ENCODE assay signal across 10 cellular contexts in genomic region chr2:27307545-27308358, GRCh38. TPM values are rescaled to one million over a fixed set of nuclear protein-coding genes. Genes with fewer than 3 reads are reported as not detected.
DNase-seq lines count a peak whose midpoint lies in the region; ATAC-seq and TF ChIP-seq lines count a peak whose summit lies in the region.
"Had no signal": no experiment of that assay in that cellular context is flagged by ENCODE, and none has a peak within 500 bp of the region (broad histone marks: within the 10 kb centered on the region; RNA-seq: fewer than 3 reads in every experiment).

No MANE protein-coding gene starts in this region.

- H3K4me1 ChIP-seq in GM23338 (ENCODE audit: insufficient read depth) (peaks cover 9% of the 10 kb centered on the region), lower lobe of right lung (peaks cover 19% of the 10 kb centered on the region)

- DNase-seq in GM23338 (ENCODE audit: low spot score) = peak; percentile 56
- DNase-seq in lower lobe of right lung = no peak
- DNase-seq: KBM-7; NCI-H345; stimulated activated naive CD4-positive, alpha-beta T cell treated with Interleukin-2 at 50 U/mL for 16 hours had no signal

- H3K27me3 ChIP-seq in GM23338 (ENCODE audit: insufficient read depth) = peaks cover 57% of the 10 kb centered on the region
- peaks cover 42% of the 10 kb centered on the region for H3K27me3 ChIP-seq in lower lobe of right lung (ENCODE audit: low read depth)

- H3K27ac ChIP-seq in GM23338 (ENCODE audit: low read depth) (no peak overlapping the region), lower lobe of right lung (no peak overlapping the region)
- H3K27ac ChIP-seq: body of pancreas had no signal

- H3K27ac Mint-ChIP-seq in GM23338 = no peak overlapping the region
- H3K27ac Mint-ChIP-seq in brain = no peak overlapping the region

- H3K36me3 Mint-ChIP-seq in GM23338 (ENCODE audit: low read depth) (peaks cover 5% of the 10 kb centered on the region; the same call in 1 of the 3 replicates), brain (peaks cover 41% of the 10 kb centered on the region)

- H3K4me3 Mint-ChIP-seq in GM23338 = peak overlapping the region; percentile 60
- H3K4me3 Mint-ChIP-seq in brain = peak overlapping the region in 3 of 5 experiments; percentile 0 to 57 (median 24)

- H3K4me2 ChIP-seq in GM23338 = peak overlapping the region; percentile 84

- H3K9me3 ChIP-seq in lower lobe of right lung = no peaks in the 10 kb centered on the region
- H3K9me3 ChIP-seq: body of pancreas had no signal

- H3K27me3 Mint-ChIP-seq in GM23338 (ENCODE audit: insufficient read depth, low read depth, poor library complexity) = peaks cover 54% of the 10 kb centered on the region
- H3K27me3 Mint-ChIP-seq in brain = peaks cover 62% of the 10 kb centered on the region

- peak overlapping the region; percentile 94; the same call in 1 of the 2 replicates for H2AFZ ChIP-seq in GM23338

- no peaks in the 10 kb centered on the region for H3K79me2 ChIP-seq in GM23338 (replicated peaks; ENCODE audit: insufficient read depth)

- ATAC-seq in GM23338 (peak; percentile 51), lower lobe of right lung (peak; percentile 4 to 5), HG02610 (IDR thresholded peaks at IDR 0.05; ENCODE audit: unreplicated experiment) (no peak), HG03159 (IDR thresholded peaks at IDR 0.05; ENCODE audit: unreplicated experiment) (no peak), GM21423 (IDR thresholded peaks at IDR 0.05; ENCODE audit: unreplicated experiment) (no peak)

- H3K9me3 Mint-ChIP-seq in GM23338 (no peaks in the 10 kb centered on the region), brain (peaks cover 0 to 6% (median 0%) of the 10 kb centered on the region in 5 experiments)

- H4K20me1 ChIP-seq in GM23338 (replicated peaks; ENCODE audit: insufficient read depth) = peaks cover 4% of the 10 kb centered on the region; the same call in 1 of the 2 replicates

- intact Hi-C loops in lower lobe of right lung (cut with DNase I) = no loop called here

- TF ChIP-seq CTCF in GM23338 (conservative IDR thresholded peaks at IDR 0.05; ENCODE audit: low read depth in 2 of 2) = no peak
- TF ChIP-seq CTCF in brain (conservative IDR thresholded peaks at IDR 0.05) = no peak
- no peak for TF ChIP-seq CTCF in lower lobe of right lung (IDR thresholded peaks at IDR 0.05)

- H3K36me3 ChIP-seq in GM23338 (ENCODE audit: insufficient read depth) (no peaks in the 10 kb centered on the region), lower lobe of right lung (peaks cover 23% of the 10 kb centered on the region)

- H3K4me3 ChIP-seq in GM23338 = peak overlapping the region; percentile 55
- no peak overlapping the region for H3K4me3 ChIP-seq in lower lobe of right lung
- H3K4me3 ChIP-seq: body of pancreas had no signal

- H3F3A ChIP-seq in GM23338 (replicated peaks; ENCODE audit: low read depth) = peaks cover 8% of the 10 kb centered on the region; the same call in 1 of the 2 replicates

- no peaks in the 10 kb centered on the region for H3K9me2 ChIP-seq in GM23338 (ENCODE audit: insufficient read depth)

- H3K4me1 Mint-ChIP-seq in GM23338 (peaks cover 5% of the 10 kb centered on the region), brain (peaks cover 5% of the 10 kb centered on the region)

TF ChIP-seq in GM23338, 12 proteins besides CTCF, POLR2A, EP300 and RAD21:
- TF ChIP-seq EZH2 (IDR thresholded peaks at IDR 0.05; ENCODE audit: low read depth, unreplicated experiment) = peak; percentile 47
- TF ChIP-seq, protein P1, sequence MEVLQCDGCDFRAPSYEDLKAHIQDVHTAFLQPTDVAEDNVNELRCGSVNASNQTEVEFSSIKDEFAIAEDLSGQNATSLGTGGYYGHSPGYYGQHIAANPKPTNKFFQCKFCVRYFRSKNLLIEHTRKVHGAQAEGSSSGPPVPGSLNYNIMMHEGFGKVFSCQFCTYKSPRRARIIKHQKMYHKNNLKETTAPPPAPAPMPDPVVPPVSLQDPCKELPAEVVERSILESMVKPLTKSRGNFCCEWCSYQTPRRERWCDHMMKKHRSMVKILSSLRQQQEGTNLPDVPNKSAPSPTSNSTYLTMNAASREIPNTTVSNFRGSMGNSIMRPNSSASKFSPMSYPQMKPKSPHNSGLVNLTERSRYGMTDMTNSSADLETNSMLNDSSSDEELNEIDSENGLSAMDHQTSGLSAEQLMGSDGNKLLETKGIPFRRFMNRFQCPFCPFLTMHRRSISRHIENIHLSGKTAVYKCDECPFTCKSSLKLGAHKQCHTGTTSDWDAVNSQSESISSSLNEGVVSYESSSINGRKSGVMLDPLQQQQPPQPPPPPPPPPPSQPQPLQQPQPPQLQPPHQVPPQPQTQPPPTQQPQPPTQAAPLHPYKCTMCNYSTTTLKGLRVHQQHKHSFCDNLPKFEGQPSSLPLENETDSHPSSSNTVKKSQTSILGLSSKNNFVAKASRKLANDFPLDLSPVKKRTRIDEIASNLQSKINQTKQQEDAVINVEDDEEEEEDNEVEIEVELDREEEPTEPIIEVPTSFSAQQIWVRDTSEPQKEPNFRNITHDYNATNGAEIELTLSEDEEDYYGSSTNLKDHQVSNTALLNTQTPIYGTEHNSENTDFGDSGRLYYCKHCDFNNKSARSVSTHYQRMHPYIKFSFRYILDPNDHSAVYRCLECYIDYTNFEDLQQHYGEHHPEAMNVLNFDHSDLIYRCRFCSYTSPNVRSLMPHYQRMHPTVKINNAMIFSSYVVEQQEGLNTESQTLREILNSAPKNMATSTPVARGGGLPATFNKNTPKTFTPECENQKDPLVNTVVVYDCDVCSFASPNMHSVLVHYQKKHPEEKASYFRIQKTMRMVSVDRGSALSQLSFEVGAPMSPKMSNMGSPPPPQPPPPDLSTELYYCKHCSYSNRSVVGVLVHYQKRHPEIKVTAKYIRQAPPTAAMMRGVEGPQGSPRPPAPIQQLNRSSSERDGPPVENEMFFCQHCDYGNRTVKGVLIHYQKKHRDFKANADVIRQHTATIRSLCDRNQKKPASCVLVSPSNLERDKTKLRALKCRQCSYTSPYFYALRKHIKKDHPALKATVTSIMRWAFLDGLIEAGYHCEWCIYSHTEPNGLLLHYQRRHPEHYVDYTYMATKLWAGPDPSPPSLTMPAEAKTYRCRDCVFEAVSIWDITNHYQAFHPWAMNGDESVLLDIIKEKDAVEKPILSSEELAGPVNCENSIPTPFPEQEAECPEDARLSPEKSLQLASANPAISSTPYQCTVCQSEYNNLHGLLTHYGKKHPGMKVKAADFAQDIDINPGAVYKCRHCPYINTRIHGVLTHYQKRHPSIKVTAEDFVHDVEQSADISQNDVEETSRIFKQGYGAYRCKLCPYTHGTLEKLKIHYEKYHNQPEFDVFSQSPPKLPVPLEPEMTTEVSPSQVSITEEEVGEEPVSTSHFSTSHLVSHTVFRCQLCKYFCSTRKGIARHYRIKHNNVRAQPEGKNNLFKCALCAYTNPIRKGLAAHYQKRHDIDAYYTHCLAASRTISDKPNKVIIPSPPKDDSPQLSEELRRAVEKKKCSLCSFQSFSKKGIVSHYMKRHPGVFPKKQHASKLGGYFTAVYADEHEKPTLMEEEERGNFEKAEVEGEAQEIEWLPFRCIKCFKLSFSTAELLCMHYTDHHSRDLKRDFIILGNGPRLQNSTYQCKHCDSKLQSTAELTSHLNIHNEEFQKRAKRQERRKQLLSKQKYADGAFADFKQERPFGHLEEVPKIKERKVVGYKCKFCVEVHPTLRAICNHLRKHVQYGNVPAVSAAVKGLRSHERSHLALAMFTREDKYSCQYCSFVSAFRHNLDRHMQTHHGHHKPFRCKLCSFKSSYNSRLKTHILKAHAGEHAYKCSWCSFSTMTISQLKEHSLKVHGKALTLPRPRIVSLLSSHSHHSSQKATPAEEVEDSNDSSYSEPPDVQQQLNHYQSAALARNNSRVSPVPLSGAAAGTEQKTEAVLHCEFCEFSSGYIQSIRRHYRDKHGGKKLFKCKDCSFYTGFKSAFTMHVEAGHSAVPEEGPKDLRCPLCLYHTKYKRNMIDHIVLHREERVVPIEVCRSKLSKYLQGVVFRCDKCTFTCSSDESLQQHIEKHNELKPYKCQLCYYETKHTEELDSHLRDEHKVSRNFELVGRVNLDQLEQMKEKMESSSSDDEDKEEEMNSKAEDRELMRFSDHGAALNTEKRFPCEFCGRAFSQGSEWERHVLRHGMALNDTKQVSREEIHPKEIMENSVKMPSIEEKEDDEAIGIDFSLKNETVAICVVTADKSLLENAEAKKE (CRISPR knock-in tag; IDR thresholded peaks at IDR 0.05) = no peak

RNA-seq across cellular contexts. Expression of gene UCN, which starts 0.5 kb away (rescaled TPM):
- total RNA-seq in GM23338 (2014; rRNA removed; shearing (Covaris generic)) = 0.59 TPM in 1 of 2 replicates, not detected in the other
- polyA plus RNA-seq in GM23338 (2016; fragmentation: Nextera tagmentation; extraction: Ambion mirVana) (0.30 and 0.99 TPM in 2 replicates), brain (ENCODE audit: insufficient read depth, low read depth, low replicate concordance) (0.93 TPM)
- total RNA-seq in lower lobe of right lung = 4.0 TPM

RNA-seq across cellular contexts. Expression of gene MPV17, which starts 15.1 kb away (rescaled TPM):
- total RNA-seq in GM23338 (2014; rRNA removed; shearing (Covaris generic)) = 52.5 and 68.9 TPM in 2 replicates
- polyA plus RNA-seq in GM23338 (2016; fragmentation: Nextera tagmentation; extraction: Ambion mirVana) (93.1 and 94.2 TPM in 2 replicates), brain (ENCODE audit: insufficient read depth, low read depth, low replicate concordance) (92.8 TPM)
- total RNA-seq in lower lobe of right lung = 79.2 TPM

RNA-seq across cellular contexts. Expression of gene TRIM54, which starts 25.5 kb away (rescaled TPM):
- 3.3 and 4.5 TPM in 2 replicates for total RNA-seq in GM23338 (2014; rRNA removed; shearing (Covaris generic))
- polyA plus RNA-seq in GM23338 (2016; fragmentation: Nextera tagmentation; extraction: Ambion mirVana) = 1.6 and 3.4 TPM in 2 replicates
- 0.25 TPM for polyA plus RNA-seq in brain (ENCODE audit: insufficient read depth, low read depth, low replicate concordance)
- not detected for total RNA-seq in lower lobe of right lung

RNA-seq across cellular contexts. Expression of gene DNAJC5G, which starts 32.5 kb away (rescaled TPM):
- total RNA-seq in GM23338 (2014; rRNA removed; shearing (Covaris generic)) = 0.39 and 0.59 TPM in 2 replicates
- polyA plus RNA-seq in GM23338 (2016; fragmentation: Nextera tagmentation; extraction: Ambion mirVana) = not detected in 2 replicates
- polyA plus RNA-seq in brain (ENCODE audit: insufficient read depth, low read depth, low replicate concordance) = not detected
- total RNA-seq in lower lobe of right lung = not detected

RNA-seq across cellular contexts. Expression of gene SLC30A3, which starts 44.9 kb away (rescaled TPM):
- total RNA-seq in GM23338 (2014; rRNA removed; shearing (Covaris generic)) = 5.1 and 8.3 TPM in 2 replicates
- polyA plus RNA-seq in GM23338 (2016; fragmentation: Nextera tagmentation; extraction: Ambion mirVana) = 4.1 and 6.0 TPM in 2 replicates
- polyA plus RNA-seq in brain (ENCODE audit: insufficient read depth, low read depth, low replicate concordance) = 7.4 TPM
- total RNA-seq in lower lobe of right lung = 0.80 TPM
- total RNA-seq: body of pancreas had no signal

Comparison
In these comparisons a context has a peak if more than half of its experiments do, and no peak if none do; other contexts are left out.
1. ATAC-seq: peak in GM23338 (single experiment) and lower lobe of right lung (2 of 2); none in HG02610 (single experiment), HG03159 (single experiment) and GM21423 (single experiment).